In the genomic region with DNA sequence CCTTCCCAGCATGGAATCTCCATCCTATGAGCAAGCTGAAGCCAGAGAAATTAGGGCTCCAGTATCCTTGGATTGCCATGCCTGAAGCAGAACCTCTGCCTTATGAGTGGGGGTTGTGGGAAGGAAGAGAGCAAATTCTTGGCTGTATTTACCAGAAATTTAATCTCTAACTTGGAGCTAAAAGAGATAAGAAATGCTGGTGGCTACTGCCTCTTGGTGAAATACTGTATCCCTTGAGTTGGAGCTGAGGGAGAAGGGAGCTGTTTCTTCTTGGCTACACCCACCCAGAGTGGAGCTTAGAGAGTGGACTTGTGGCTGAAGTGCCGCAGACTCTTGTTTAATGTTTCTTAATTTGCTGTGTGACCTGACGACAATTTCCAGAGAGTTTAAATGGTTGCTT, we compare ENCODE assay signal across 26 cellular contexts.
DNase-seq lines count a peak whose midpoint lies in the region; TF ChIP-seq lines count a peak whose summit lies in the region.
"Had no signal": no experiment of that assay in that cellular context is flagged by ENCODE, and none has a peak within 500 bp of the region (broad histone marks: within the 10 kb centered on the region; RNA-seq: fewer than 3 reads in every experiment).

No MANE protein-coding gene starts in this region.

- H3K4me3 Mint-ChIP-seq in nephron (peak overlapping the region in 1 of 3 experiments; percentile 28), MCF 10A (ENCODE audit: unreplicated experiment) (no peak overlapping the region)
- H3K4me3 Mint-ChIP-seq: activated CD4-positive, alpha-beta memory T cell treated with anti-CD3 and anti-CD28 coated beads for 36 hours; naive thymus-derived CD8-positive, alpha-beta T cell; T-helper 1 cell treated with Interleukin-12 subunit alpha and Interleukin-12 subunit beta and Interleukin-4 antibody, amounts not matched to agents 30 μg/mL and 1 μg/mL, for 36 hours had no signal

- in situ Hi-C loops in brain microvascular endothelial cell (cut with HindIII; ENCODE audit: low pct_ligation_motif_present, low sequenced_read_pairs), result no loop called here

- BruUV-seq in MCF 10A (replicated peaks; lab: Mats Ljungman, UMichigan), result no TSS peak

- POLR2A ChIA-PET in HEK293 (lab: Yijun Ruan, JAX), result no interaction called here
- POLR2A ChIA-PET in MCF 10A (lab: Yijun Ruan, JAX), result interaction anchor here (1.4 kb wide), 1 partner anchor 12 kb away, joined by 4 read pairs; no protein-coding TSS in a partner anchor

- H3K27me3 Mint-ChIP-seq in nephron (ENCODE audit: low read depth) (no peaks in the 10 kb centered on the region), MCF 10A (ENCODE audit: insufficient read depth, unreplicated experiment) (no peaks in the 10 kb centered on the region)

- CTCF ChIA-PET in HEK293 (lab: Yijun Ruan, JAX), result interaction anchor here (1.6 kb wide), 1 partner anchor 17 kb away, joined by 6 read pairs; no protein-coding TSS in a partner anchor
- CTCF ChIA-PET in MCF 10A (lab: Yijun Ruan, JAX), result interaction anchor here (0.8 kb wide), 1 partner anchor 13 kb away, joined by 4 read pairs; no protein-coding TSS in a partner anchor

- no peaks in the 10 kb centered on the region for H3K9me3 ChIP-seq in BLaER1
- no peaks in the 10 kb centered on the region for H3K9me3 ChIP-seq in HEK293 (ENCODE audit: control insufficient read depth, insufficient read depth, low read depth, low read length)
- H3K9me3 ChIP-seq: lower lobe of right lung, suprapubic skin had no signal

- H3K36me3 Mint-ChIP-seq in nephron (ENCODE audit: low read depth) (no peaks in the 10 kb centered on the region), MCF 10A (ENCODE audit: insufficient read depth, unreplicated experiment) (no peaks in the 10 kb centered on the region)
- H3K36me3 Mint-ChIP-seq: activated CD4-positive, alpha-beta memory T cell treated with anti-CD3 and anti-CD28 coated beads for 36 hours; naive thymus-derived CD8-positive, alpha-beta T cell had no signal

- H3K4me1 Mint-ChIP-seq in nephron (peaks cover 63% of the 10 kb centered on the region), MCF 10A (ENCODE audit: insufficient read depth, unreplicated experiment) (no peaks in the 10 kb centered on the region)
- H3K4me1 Mint-ChIP-seq: naive thymus-derived CD8-positive, alpha-beta T cell had no signal

- H3K4me3 ChIP-seq in BLaER1 (no peak overlapping the region), HEK293 (ENCODE audit: low read depth, low read length) (no peak overlapping the region), brain microvascular endothelial cell (ENCODE audit: low read depth, low read length) (no peak overlapping the region)
- H3K4me3 ChIP-seq: coronary artery, GM12878, lower lobe of right lung, skin epidermis, suprapubic skin had no signal

- H3K4me2 ChIP-seq in BLaER1, result peak overlapping the region; percentile 40; the same call in 1 of the 2 replicates

- intact Hi-C loops in MCF 10A (cut with micrococcal nuclease), result no loop called here

- H4K20me1 ChIP-seq in BLaER1, result no peaks in the 10 kb centered on the region

- peak overlapping the region; percentile 6 to 61 (median 50) for H3K27ac Mint-ChIP-seq in nephron
- no peak overlapping the region for H3K27ac Mint-ChIP-seq in MCF 10A (ENCODE audit: low read depth, unreplicated experiment)
- H3K27ac Mint-ChIP-seq: activated CD4-positive, alpha-beta memory T cell treated with anti-CD3 and anti-CD28 coated beads for 36 hours; T-helper 1 cell treated with Interleukin-12 subunit alpha and Interleukin-12 subunit beta and Interleukin-4 antibody, amounts not matched to agents 30 μg/mL and 1 μg/mL, for 36 hours had no signal

- H3K4me1 ChIP-seq in BLaER1 (peaks cover 11% of the 10 kb centered on the region), HEK293 (ENCODE audit: control insufficient read depth, insufficient read depth, low read length) (peaks cover 44% of the 10 kb centered on the region)
- H3K4me1 ChIP-seq: lower lobe of right lung, suprapubic skin had no signal

- TF ChIP-seq CTCF in HEK293 (tag by site-specific recombination; IDR thresholded peaks at IDR 0.05) (no peak), brain microvascular endothelial cell (IDR thresholded peaks at IDR 0.05; ENCODE audit: low read depth, low read length, missing control alignments) (no peak), nephron (IDR thresholded peaks at IDR 0.05; ENCODE audit: unreplicated experiment in 3 of 3) (no peak), MCF 10A (IDR thresholded peaks at IDR 0.05; ENCODE audit: unreplicated experiment) (no peak)

- peak; percentile 34 for DNase-seq in brain microvascular endothelial cell
- DNase-seq in MCF 10A (ENCODE audit: unreplicated experiment), result no peak
- DNase-seq in NCI-H524 treated with DMSO at 0.1 percent for 48 hours (lab: John Stamatoyannopoulos, UW), result no peak
- no peak for DNase-seq in NCI-H1436 treated with DMSO at 0.1 percent for 48 hours (lab: John Stamatoyannopoulos, UW)
- DNase-seq: activated CD4-positive, alpha-beta memory T cell treated with anti-CD3 and anti-CD28 coated beads for 36 hours; activated CD4-positive, alpha-beta T cell treated with anti-CD3 and anti-CD28 coated beads for 1 hour; activated naive CD4-positive, alpha-beta T cell treated with Interleukin-2 at 50 U/mL for 16 hours; amniotic stem cell; effector CD8-positive, alpha-beta T cell; head of caudate nucleus; KG1; kidney; lower lobe of right lung; naive thymus-derived CD8-positive, alpha-beta T cell; NCI-H2029 treated with DMSO at 0.1 percent for 48 hours; NCI-H526 treated with DMSO at 0.1 percent for 48 hours; stimulated activated naive CD4-positive, alpha-beta T cell had no signal

- H3K27ac ChIP-seq in BLaER1 (no peak overlapping the region), HEK293 (ENCODE audit: extremely low read depth, low read depth, low read length) (peak overlapping the region; percentile 7; the same call in 1 of the 2 replicates), brain microvascular endothelial cell (no peak overlapping the region)
- H3K27ac ChIP-seq: epithelial cell of prostate, lower lobe of right lung, skin epidermis, suprapubic skin had no signal

- H3K9me3 Mint-ChIP-seq in nephron, result no peaks in the 10 kb centered on the region
- H3K9me3 Mint-ChIP-seq in MCF 10A (ENCODE audit: unreplicated experiment), result peaks cover 6% of the 10 kb centered on the region
- H3K9me3 Mint-ChIP-seq: activated CD4-positive, alpha-beta memory T cell treated with anti-CD3 and anti-CD28 coated beads for 36 hours; naive thymus-derived CD8-positive, alpha-beta T cell; T-helper 1 cell treated with Interleukin-12 subunit alpha and Interleukin-12 subunit beta and Interleukin-4 antibody, amounts not matched to agents 30 μg/mL and 1 μg/mL, for 36 hours had no signal

- H3K36me3 ChIP-seq in BLaER1, result no peaks in the 10 kb centered on the region
- H3K36me3 ChIP-seq in HEK293 (ENCODE audit: control insufficient read depth in 2 of 2, insufficient read depth in 1 of 2, low read length in 2 of 2), result no peaks in the 10 kb centered on the region
- H3K36me3 ChIP-seq in brain microvascular endothelial cell (replicated peaks), result no peaks in the 10 kb centered on the region
- H3K36me3 ChIP-seq: lower lobe of right lung, suprapubic skin had no signal

- H3K9ac ChIP-seq in BLaER1, result no peak overlapping the region

- H3K27me3 ChIP-seq in BLaER1 (no peaks in the 10 kb centered on the region), brain microvascular endothelial cell (replicated peaks) (no peaks in the 10 kb centered on the region)
- H3K27me3 ChIP-seq: suprapubic skin had no signal

TF ChIP-seq in HEK293, 187 proteins besides CTCF, POLR2A, EP300 and RAD21:
- TF ChIP-seq ZNF211 (tag by site-specific recombination; IDR thresholded peaks at IDR 0.05; ENCODE audit: low read depth) (no peak), ZBTB48 (tag by site-specific recombination; IDR thresholded peaks at IDR 0.05) (0 out of 2 replicates have a peak, but pooled peaks have one; percentile 26), ZNF776 (tag by site-specific recombination; IDR thresholded peaks at IDR 0.05; ENCODE audit: borderline replicate concordance) (no peak), ZNF169 (tag by site-specific recombination; IDR thresholded peaks at IDR 0.05) (no peak)
- TF ChIP-seq, protein P1, sequence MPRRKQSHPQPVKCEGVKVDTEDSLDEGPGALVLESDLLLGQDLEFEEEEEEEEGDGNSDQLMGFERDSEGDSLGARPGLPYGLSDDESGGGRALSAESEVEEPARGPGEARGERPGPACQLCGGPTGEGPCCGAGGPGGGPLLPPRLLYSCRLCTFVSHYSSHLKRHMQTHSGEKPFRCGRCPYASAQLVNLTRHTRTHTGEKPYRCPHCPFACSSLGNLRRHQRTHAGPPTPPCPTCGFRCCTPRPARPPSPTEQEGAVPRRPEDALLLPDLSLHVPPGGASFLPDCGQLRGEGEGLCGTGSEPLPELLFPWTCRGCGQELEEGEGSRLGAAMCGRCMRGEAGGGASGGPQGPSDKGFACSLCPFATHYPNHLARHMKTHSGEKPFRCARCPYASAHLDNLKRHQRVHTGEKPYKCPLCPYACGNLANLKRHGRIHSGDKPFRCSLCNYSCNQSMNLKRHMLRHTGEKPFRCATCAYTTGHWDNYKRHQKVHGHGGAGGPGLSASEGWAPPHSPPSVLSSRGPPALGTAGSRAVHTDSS (tag by site-specific recombination; IDR thresholded peaks at IDR 0.05), result no peak
